Comparison of ENCODE assay signal across 9 cellular contexts in genomic region chr3:37453393-37454391, GRCh38. TPM values are rescaled to one million over a fixed set of nuclear protein-coding genes. Genes with fewer than 3 reads are reported as not detected.
DNase-seq lines count a peak whose midpoint lies in the region; TF ChIP-seq lines count a peak whose summit lies in the region.
"Had no signal": no experiment of that assay in that cellular context is flagged by ENCODE, and none has a peak within 500 bp of the region (broad histone marks: within the 10 kb centered on the region; RNA-seq: fewer than 3 reads in every experiment).

No MANE protein-coding gene starts in this region.

- H2AFZ ChIP-seq in neuron (ENCODE audit: low read depth, low read length), result no peak overlapping the region

- H3K9me3 ChIP-seq in neuron (ENCODE audit: low read length), result no peaks in the 10 kb centered on the region

- peaks cover 5% of the 10 kb centered on the region for H3K4me1 Mint-ChIP-seq in activated T-helper 2 cell treated with anti-CD3 and anti-CD28 coated beads, Interferon-gamma antibody, Interleukin-2, Interleukin-4, amounts not matched to agents 10 μg/mL and 5 μg/mL and 100 μg/mL, durations not matched to agents 14 hours and 24 hours and 36 hours (ENCODE audit: low read depth)

- intact Hi-C loops in activated T-helper 2 cell treated with anti-CD3 and anti-CD28 coated beads, Interferon-gamma antibody, Interleukin-2, Interleukin-4, amounts not matched to agents 10 μg/mL and 5 μg/mL and 100 μg/mL, durations not matched to agents 14 hours and 24 hours and 36 hours (cut with micrococcal nuclease), result no loop called here

- peaks cover 77% of the 10 kb centered on the region for H3K27me3 Mint-ChIP-seq in activated T-helper 2 cell treated with anti-CD3 and anti-CD28 coated beads, Interferon-gamma antibody, Interleukin-2, Interleukin-4, amounts not matched to agents 10 μg/mL and 5 μg/mL and 100 μg/mL, durations not matched to agents 14 hours and 24 hours and 36 hours (ENCODE audit: low read depth)

- no peaks in the 10 kb centered on the region for H3K36me3 ChIP-seq in neuron (ENCODE audit: insufficient read depth, low read length)

- no peak overlapping the region for H3K4me3 Mint-ChIP-seq in activated T-helper 2 cell treated with anti-CD3 and anti-CD28 coated beads, Interferon-gamma antibody, Interleukin-2, Interleukin-4, amounts not matched to agents 10 μg/mL and 5 μg/mL and 100 μg/mL, durations not matched to agents 14 hours and 24 hours and 36 hours (ENCODE audit: low read depth)

- H3K36me3 Mint-ChIP-seq in activated T-helper 2 cell treated with anti-CD3 and anti-CD28 coated beads, Interferon-gamma antibody, Interleukin-2, Interleukin-4, amounts not matched to agents 10 μg/mL and 5 μg/mL and 100 μg/mL, durations not matched to agents 14 hours and 24 hours and 36 hours (ENCODE audit: low read depth), result no peaks in the 10 kb centered on the region

- H3K27ac Mint-ChIP-seq in activated T-helper 2 cell treated with anti-CD3 and anti-CD28 coated beads, Interferon-gamma antibody, Interleukin-2, Interleukin-4, amounts not matched to agents 10 μg/mL and 5 μg/mL and 100 μg/mL, durations not matched to agents 14 hours and 24 hours and 36 hours, result no peak overlapping the region

- H3K4me3 ChIP-seq in fibroblast of pulmonary artery (replicated peaks; ENCODE audit: low read depth, low read length) (no peak overlapping the region), neuron (ENCODE audit: low read length) (peak overlapping the region; percentile 49)

- DNase-seq in Ammon's horn (ENCODE audit: low spot score) (peak; percentile 82), NCI-H526 treated with DMSO at 0.1 percent for 48 hours (lab: John Stamatoyannopoulos, UW) (peak; percentile 3), fibroblast of pulmonary artery (ENCODE audit: low read depth) (peak; percentile 6), NCI-H1092 (lab: John Stamatoyannopoulos, UW) (no peak), NCI-H2196 (lab: John Stamatoyannopoulos, UW; ENCODE audit: unreplicated experiment) (no peak)
- DNase-seq in activated naive CD4-positive, alpha-beta T cell (lab: John Stamatoyannopoulos, UW), result no peak
- no peak for DNase-seq in activated T-helper 2 cell treated with anti-CD3 and anti-CD28 coated beads, Interferon-gamma antibody, Interleukin-2, Interleukin-4, amounts not matched to agents 10 μg/mL and 5 μg/mL and 100 μg/mL, durations not matched to agents 14 hours and 24 hours and 36 hours (ENCODE audit: low spot score)

- H3K4me1 ChIP-seq in neuron (ENCODE audit: insufficient read depth, low read length), result peaks cover 22% of the 10 kb centered on the region

- peaks cover 6% of the 10 kb centered on the region for H3K27me3 ChIP-seq in neuron (ENCODE audit: insufficient read depth, low read length)

- H3K9me3 Mint-ChIP-seq in activated T-helper 2 cell treated with anti-CD3 and anti-CD28 coated beads, Interferon-gamma antibody, Interleukin-2, Interleukin-4, amounts not matched to agents 10 μg/mL and 5 μg/mL and 100 μg/mL, durations not matched to agents 14 hours and 24 hours and 36 hours, result no peaks in the 10 kb centered on the region

- peak; percentile 8 for TF ChIP-seq CTCF in fibroblast of pulmonary artery (IDR thresholded peaks at IDR 0.05; ENCODE audit: low read length, missing control alignments)

RNA-seq across cellular contexts. Expression of gene ITGA9, which starts 1.8 kb away (rescaled TPM):
- 0.23 and 0.41 TPM in 2 replicates for total RNA-seq in activated T-helper 2 cell treated with anti-CD3 and anti-CD28 coated beads, Interferon-gamma antibody, Interleukin-2, Interleukin-4, amounts not matched to agents 10 μg/mL and 5 μg/mL and 100 μg/mL, durations not matched to agents 14 hours and 24 hours and 36 hours
- total RNA-seq: HT-29 had no signal

Comparison
In these comparisons a context has a peak if more than half of its experiments do, and no peak if none do; other contexts are left out.
1. DNase-seq: peak in Ammon's horn (single experiment), NCI-H526 treated with DMSO at 0.1 percent for 48 hours (single experiment) and fibroblast of pulmonary artery (single experiment); none in activated naive CD4-positive, alpha-beta T cell (0 of 4), NCI-H1092 (single experiment), activated T-helper 2 cell treated with anti-CD3 and anti-CD28 coated beads, Interferon-gamma antibody, Interleukin-2, Interleukin-4, amounts not matched to agents 10 μg/mL and 5 μg/mL and 100 μg/mL, durations not matched to agents 14 hours and 24 hours and 36 hours (single experiment) and NCI-H2196 (single experiment).